ENCODE assay signal across 11 cellular contexts in genomic region chr1:154502742-154503111, GRCh38. TPM values are rescaled to one million over a fixed set of nuclear protein-coding genes. Genes with fewer than 3 reads are reported as not detected.
DNase-seq lines count a peak whose midpoint lies in the region; ATAC-seq and TF ChIP-seq lines count a peak whose summit lies in the region.
"Had no signal": no experiment of that assay in that cellular context is flagged by ENCODE, and none has a peak within 500 bp of the region (broad histone marks: within the 10 kb centered on the region; RNA-seq: fewer than 3 reads in every experiment).

No MANE protein-coding gene starts in this region.

- H3K4me1 ChIP-seq in CD4-positive, alpha-beta memory T cell (ENCODE audit: insufficient read depth, low read length), result peaks cover 7% of the 10 kb centered on the region
- no peaks in the 10 kb centered on the region for H3K4me1 ChIP-seq in psoas muscle

- no peak overlapping the region for H3K27ac ChIP-seq in CD4-positive, alpha-beta memory T cell (ENCODE audit: low read depth, low read length)
- peak overlapping the region; percentile 50 for H3K27ac ChIP-seq in psoas muscle

- DNase-seq in CD4-positive, alpha-beta memory T cell, result no peak
- peak in 1 of 34 experiments; percentile 8 for DNase-seq in T-cell
- DNase-seq in left cardiac atrium, result no peak
- peak in 1 of 2 donors; percentile 55 for DNase-seq in psoas muscle
- DNase-seq in T1000 (lab: John Stamatoyannopoulos, UW), result no peak
- DNase-seq in MV-4-11 (lab: John Stamatoyannopoulos, UW), result no peak
- no peak for DNase-seq in T-helper 2 cell
- DNase-seq: cerebellar nuclear complex, HCEC 1CT, NCI-H2107 had no signal

- H3K27ac Mint-ChIP-seq in CD4-positive, alpha-beta memory T cell, result no peak overlapping the region
- no peak overlapping the region for H3K27ac Mint-ChIP-seq in T-cell

- peaks cover 0 to 8% (median 2%) of the 10 kb centered on the region in 4 donors for H3K4me1 Mint-ChIP-seq in CD4-positive, alpha-beta memory T cell
- peaks cover under 1 to 8% (median 2%) of the 10 kb centered on the region in 3 donors for H3K4me1 Mint-ChIP-seq in T-cell

- CTCF ChIA-PET in CD4-positive, alpha-beta memory T cell (lab: Charles Lee; ENCODE audit: partially characterized antibody), result interaction anchor here (1.6 kb wide), 1 partner anchor 35 kb away, joined by 3 read pairs; no protein-coding TSS in a partner anchor
- CTCF ChIA-PET in T-cell (lab: Charles Lee), result no interaction called here

- no peaks in the 10 kb centered on the region for H3K9me3 ChIP-seq in CD4-positive, alpha-beta memory T cell (ENCODE audit: control insufficient read depth in 1 of 2, low read length in 2 of 2)
- H3K9me3 ChIP-seq in psoas muscle, result peaks cover 6% of the 10 kb centered on the region

- intact Hi-C loops in CD4-positive, alpha-beta memory T cell (cut with micrococcal nuclease), result no loop called here
- intact Hi-C loops in left cardiac atrium (cut with DNase I) (no loop called here), psoas muscle (cut with DNase I) (no loop called here)

- H3K27me3 Mint-ChIP-seq in CD4-positive, alpha-beta memory T cell, result peaks cover 40 to 43% of the 10 kb centered on the region in 2 donors
- peaks cover 52 to 65% of the 10 kb centered on the region in 2 donors for H3K27me3 Mint-ChIP-seq in T-cell

- 13 to 16% (median 15%) methylated on average over 31 to 43 of the region's 43 CpGs for WGBS in psoas muscle, 3 donors

- peak overlapping the region in 7 of 8 donors; percentile 35 to 76 (median 59) for H3K4me3 Mint-ChIP-seq in CD4-positive, alpha-beta memory T cell
- H3K4me3 Mint-ChIP-seq in T-cell, result peak overlapping the region; percentile 39 to 52 (median 49)

- TF ChIP-seq CTCF in psoas muscle (IDR thresholded peaks at IDR 0.05), result no peak

- peaks cover 20% of the 10 kb centered on the region for H3K27me3 ChIP-seq in CD4-positive, alpha-beta memory T cell (ENCODE audit: insufficient read depth, low read length)
- peaks cover 3 to 68% (median 16%) of the 10 kb centered on the region in 3 donors for H3K27me3 ChIP-seq in psoas muscle (ENCODE audit: insufficient read depth in 3 of 3, low read length in 2 of 3)

- POLR2A ChIA-PET in CD4-positive, alpha-beta memory T cell (lab: Charles Lee; ENCODE audit: partially characterized antibody), result no interaction called here
- POLR2A ChIA-PET in T-cell (lab: Charles Lee), result no interaction called here

- no peak overlapping the region for H3K4me3 ChIP-seq in CD4-positive, alpha-beta memory T cell (ENCODE audit: low read length in 2 of 2)
- H3K4me3 ChIP-seq in psoas muscle, result peak overlapping the region; percentile 67

- ATAC-seq in T-cell (replicated peaks in 1 of 4) (peak in 1 of 4 experiments; percentile 13), left cardiac atrium (peak; percentile 25 to 49), psoas muscle (peak; percentile 17 to 56 (median 41)), GM21360 (IDR thresholded peaks at IDR 0.05; ENCODE audit: unreplicated experiment) (no peak)

- H3K36me3 Mint-ChIP-seq in CD4-positive, alpha-beta memory T cell, result no peaks in the 10 kb centered on the region
- no peaks in the 10 kb centered on the region for H3K36me3 Mint-ChIP-seq in T-cell

- H3K9me3 Mint-ChIP-seq in CD4-positive, alpha-beta memory T cell, result peaks cover 0 to 6% (median under 1%) of the 10 kb centered on the region in 8 donors
- no peaks in the 10 kb centered on the region for H3K9me3 Mint-ChIP-seq in T-cell

- H3K36me3 ChIP-seq in CD4-positive, alpha-beta memory T cell (ENCODE audit: insufficient read depth, low read length), result no peaks in the 10 kb centered on the region
- no peaks in the 10 kb centered on the region for H3K36me3 ChIP-seq in psoas muscle (ENCODE audit: insufficient read depth in 1 of 2, low read depth in 1 of 2)

RNA-seq across cellular contexts. Expression of gene SHE, which starts 0.5 kb away (rescaled TPM):
- not detected for total RNA-seq in CD4-positive, alpha-beta memory T cell
- not detected for polyA plus RNA-seq in CD4-positive, alpha-beta memory T cell
- under 1 TPM in 3 of 5 donors, not detected in 2; 0.06 to 0.07 (median 0.06) TPM for total RNA-seq in T-cell
- total RNA-seq in left cardiac atrium, result 10 to 100 TPM; 13.5 to 21.4 TPM
- total RNA-seq in psoas muscle, result 1 to 10 TPM; 5.6 to 7.4 (median 7.0) TPM
- polyA plus RNA-seq in psoas muscle, result 1 to 10 TPM; 4.0 to 6.2 (median 4.3) TPM

RNA-seq across cellular contexts. Expression of gene TDRD10, which starts 0.7 kb away (rescaled TPM):
- total RNA-seq in CD4-positive, alpha-beta memory T cell, result not detected
- not detected for polyA plus RNA-seq in CD4-positive, alpha-beta memory T cell
- total RNA-seq in T-cell, result not detected
- 1 to 10 TPM; 3.4 to 3.6 TPM for total RNA-seq in left cardiac atrium
- total RNA-seq in psoas muscle, result under 1 TPM; 0.50 to 0.97 (median 0.68) TPM
- polyA plus RNA-seq in psoas muscle, result 1 to 10 TPM in 1 of 3 donors, under 1 TPM in 2; 0.69 to 2.3 (median 0.99) TPM

RNA-seq across cellular contexts. Expression of gene UBE2Q1, which starts 55.7 kb away (rescaled TPM):
- 100 to 1,000 TPM; 112 to 132 TPM for total RNA-seq in CD4-positive, alpha-beta memory T cell
- 10 to 100 TPM in 1 of 2 donors, 1 to 10 TPM in 1; 6.4 to 18.6 TPM for polyA plus RNA-seq in CD4-positive, alpha-beta memory T cell
- total RNA-seq in T-cell, result 100 to 1,000 TPM in 2 of 5 donors, 10 to 100 TPM in 3; 64.0 to 111 (median 90.0) TPM
- total RNA-seq in left cardiac atrium, result 10 to 100 TPM; 45.8 to 57.9 TPM
- total RNA-seq in psoas muscle, result 10 to 100 TPM; 43.1 to 65.5 (median 54.8) TPM
- polyA plus RNA-seq in psoas muscle, result 10 to 100 TPM; 34.0 to 57.5 (median 50.8) TPM

Comparison
In these comparisons a context has a peak if more than half of its experiments do, and no peak if none do; other contexts are left out.
1. RNA of gene SHE, which starts 0.5 kb away (total RNA-seq): 13.5 to 21.4 TPM in left cardiac atrium and 5.6 to 7.4 TPM in psoas muscle; not detected in CD4-positive, alpha-beta memory T cell and 0.06 to 0.07 TPM in T-cell; every median in the first group is over 4 times any median in the second.